1 cellular context compared by ENCODE assay signal in genomic region chr1:84505167-84506001, GRCh38.
TF ChIP-seq lines count a peak whose summit lies in the region.

No MANE protein-coding gene starts in this region.

TF ChIP-seq in HepG2, 621 proteins besides CTCF, POLR2A, EP300 and RAD21 (continued from another document and continues in another):
- TF ChIP-seq FOXP1 (IDR thresholded peaks at IDR 0.05) (no peak), FOXP1 (CRISPR knock-in tag; IDR thresholded peaks at IDR 0.05) (peak; percentile 47; the same call in 1 of the 2 replicates), ZNF33B (CRISPR knock-in tag; IDR thresholded peaks at IDR 0.05) (no peak), MED1 (CRISPR knock-in tag; IDR thresholded peaks at IDR 0.05) (peak; percentile 80), ZNF232 (CRISPR knock-in tag; IDR thresholded peaks at IDR 0.05; ENCODE audit: borderline replicate concordance) (peak; percentile 48; the same call in 1 of the 2 replicates), NFKBIZ (CRISPR knock-in tag; IDR thresholded peaks at IDR 0.05) (0 out of 2 replicates have a peak, but pooled peaks have one; percentile 33), ZNF790 (CRISPR knock-in tag; IDR thresholded peaks at IDR 0.05; ENCODE audit: borderline replicate concordance) (0 out of 2 replicates have a peak, but pooled peaks have one; percentile 46), TFDP1 (CRISPR knock-in tag; IDR thresholded peaks at IDR 0.05; ENCODE audit: borderline replicate concordance) (peak; percentile 34; the same call in 1 of the 2 replicates), ARID3A (IDR thresholded peaks at IDR 0.05; ENCODE audit: low read depth, low read length) (peak; percentile 51), HINFP (CRISPR knock-in tag; IDR thresholded peaks at IDR 0.05; ENCODE audit: low read depth) (0 out of 2 replicates have a peak, but pooled peaks have one; percentile 11), FOSL2 (CRISPR knock-in tag; IDR thresholded peaks at IDR 0.05) (peak; percentile 55), ZNF609 (CRISPR knock-in tag; IDR thresholded peaks at IDR 0.05; ENCODE audit: borderline replicate concordance) (peak; percentile 65; the same call in 1 of the 2 replicates), ZBTB38 (CRISPR knock-in tag; IDR thresholded peaks at IDR 0.05) (no peak), SIN3A (IDR thresholded peaks at IDR 0.05; ENCODE audit: borderline replicate concordance, low read depth, low read length) (0 out of 2 replicates have a peak, but pooled peaks have one; percentile 43), TSC22D2 (CRISPR knock-in tag; IDR thresholded peaks at IDR 0.05; ENCODE audit: borderline replicate concordance) (no peak), ZNF101 (CRISPR knock-in tag; IDR thresholded peaks at IDR 0.05; ENCODE audit: borderline replicate concordance, low read depth) (no peak), SOX5 (CRISPR knock-in tag; IDR thresholded peaks at IDR 0.05; ENCODE audit: borderline replicate concordance) (peak; percentile 78; the same call in 1 of the 2 replicates), TEAD3 (CRISPR knock-in tag; optimal IDR thresholded peaks at IDR 0.05; ENCODE audit: borderline replicate concordance) (peak; percentile 81), ARID2 (CRISPR knock-in tag; IDR thresholded peaks at IDR 0.05; ENCODE audit: borderline replicate concordance) (peak; percentile 58; the same call in 1 of the 2 replicates), KAT2B (IDR thresholded peaks at IDR 0.05; ENCODE audit: borderline replicate concordance, low read depth, low read length) (peak; percentile 55; the same call in 1 of the 2 replicates), GPBP1L1 (CRISPR knock-in tag; IDR thresholded peaks at IDR 0.05) (no peak), AKNA (CRISPR knock-in tag; IDR thresholded peaks at IDR 0.05; ENCODE audit: borderline replicate concordance) (no peak), MED8 (CRISPR knock-in tag; IDR thresholded peaks at IDR 0.05; ENCODE audit: insufficient replicate concordance) (no peak), TEAD2 (CRISPR knock-in tag; IDR thresholded peaks at IDR 0.05) (no peak), ZNF331 (CRISPR knock-in tag; IDR thresholded peaks at IDR 0.05) (peak; percentile 73; the same call in 1 of the 2 replicates), PAXIP1 (CRISPR knock-in tag; conservative IDR thresholded peaks at IDR 0.05) (peak; percentile 80), NFIC (IDR thresholded peaks at IDR 0.05; ENCODE audit: low read length) (0 out of 2 replicates have a peak, but pooled peaks have one; percentile 20), NR2F1 (CRISPR knock-in tag; IDR thresholded peaks at IDR 0.05) (peak in 1 of 2 experiments; percentile 34; a peak in 1 of 4 replicates), ASH2L (IDR thresholded peaks at IDR 0.05; ENCODE audit: insufficient read length, low read depth, low read length) (peak; percentile 16), MAF1 (CRISPR knock-in tag; IDR thresholded peaks at IDR 0.05; ENCODE audit: borderline replicate concordance) (no peak), POLR2AphosphoS5 (IDR thresholded peaks at IDR 0.05; ENCODE audit: low read depth, low read length) (peak; percentile 63), ZFP36L1 (CRISPR knock-in tag; IDR thresholded peaks at IDR 0.05) (no peak), CBX1 (IDR thresholded peaks at IDR 0.05; ENCODE audit: low read depth) (no peak), IRF2 (CRISPR knock-in tag; IDR thresholded peaks at IDR 0.05) (peak; percentile 49; the same call in 1 of the 2 replicates), SMARCC2 (IDR thresholded peaks at IDR 0.05) (no peak), SKI (IDR thresholded peaks at IDR 0.05; ENCODE audit: partially characterized antibody) (peak; percentile 48), TOE1 (CRISPR knock-in tag; IDR thresholded peaks at IDR 0.05) (no peak), ZNF354B (CRISPR knock-in tag; IDR thresholded peaks at IDR 0.05) (no peak)
